ENCODE assay signal across 16 cellular contexts in the genomic region with DNA sequence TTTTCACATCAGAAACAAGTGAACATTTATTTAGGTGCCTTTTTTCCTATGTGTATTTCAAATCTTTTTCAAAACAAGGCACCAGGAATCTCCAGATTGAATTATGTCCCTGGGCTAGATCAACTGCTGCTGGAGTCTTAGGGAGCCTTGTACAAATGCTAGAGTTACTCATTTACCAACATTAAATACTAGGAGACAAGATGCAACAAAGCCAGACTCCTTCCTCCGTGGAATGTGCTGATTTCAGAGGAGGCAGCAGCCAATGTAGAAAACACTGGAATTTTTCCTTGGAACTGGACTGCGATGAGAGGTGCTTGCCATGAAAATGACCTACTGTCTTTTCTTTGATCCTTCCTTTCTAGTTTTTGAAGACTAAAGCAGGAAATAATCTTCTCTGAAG.
"Had no signal": no experiment of that assay in that cellular context is flagged by ENCODE, and none has a peak within 500 bp of the region (broad histone marks: within the 10 kb centered on the region; RNA-seq: fewer than 3 reads in every experiment).

No MANE protein-coding gene starts in this region.

- H3K4me1 ChIP-seq: left ventricle myocardium inferior, thyroid gland, uterus had no signal

- H3K36me3 Mint-ChIP-seq: activated naive CD4-positive, alpha-beta T cell treated with anti-CD3 and anti-CD28 coated beads, Interleukin-2, amount 10 ng/mL, durations not matched to agents 7 days and 5 days; naive B cell had no signal

- DNase-seq: activated CD4-positive, alpha-beta T cell treated with anti-CD3 and anti-CD28 coated beads, Interleukin-2, amount 50 U/mL, for 1 hour; activated CD4-positive, CD25-positive, alpha-beta regulatory T cell; activated naive CD4-positive, alpha-beta T cell treated with anti-CD3 and anti-CD28 coated beads, Interleukin-2, amount 10 ng/mL, durations not matched to agents 7 days and 5 days; effector memory CD8-positive, alpha-beta T cell; immature natural killer cell; left ventricle myocardium inferior; midbrain; naive B cell; posterior cingulate gyrus; right cardiac atrium; thyroid gland; uterus had no signal

- ATAC-seq: effector memory CD8-positive, alpha-beta T cell; right cardiac atrium had no signal

- H3K27me3 ChIP-seq: neutrophil, thyroid gland, uterus had no signal

- H3K9me3 ChIP-seq: left ventricle myocardium inferior, neutrophil, thyroid gland, uterus had no signal

- H3K27me3 Mint-ChIP-seq: activated naive CD4-positive, alpha-beta T cell treated with anti-CD3 and anti-CD28 coated beads, Interleukin-2, amount 10 ng/mL, durations not matched to agents 7 days and 5 days; dendritic cell treated with granulocyte-macrophage colony-stimulating factor and Interleukin-4, amounts not matched to agents 40 ng/mL and 50 ng/mL, for 4 days; effector memory CD8-positive, alpha-beta T cell; naive B cell had no signal

- H3K4me3 Mint-ChIP-seq: activated naive CD4-positive, alpha-beta T cell treated with anti-CD3 and anti-CD28 coated beads, Interleukin-2, amount 10 ng/mL, durations not matched to agents 7 days and 5 days; dendritic cell treated with granulocyte-macrophage colony-stimulating factor and Interleukin-4, amounts not matched to agents 40 ng/mL and 50 ng/mL, for 4 days; effector memory CD8-positive, alpha-beta T cell; immature natural killer cell; naive B cell had no signal

- H3K4me3 ChIP-seq: left ventricle myocardium inferior, smooth muscle cell, thyroid gland, uterus had no signal

- H3K27ac Mint-ChIP-seq: activated naive CD4-positive, alpha-beta T cell treated with anti-CD3 and anti-CD28 coated beads, Interleukin-2, amount 10 ng/mL, durations not matched to agents 7 days and 5 days; activated T-helper 2 cell treated with anti-CD3 and anti-CD28 coated beads, Interferon-gamma antibody, Interleukin-2, Interleukin-4, amounts not matched to agents 10 μg/mL and 5 μg/mL and 100 μg/mL, durations not matched to agents 14 hours and 24 hours and 36 hours; dendritic cell treated with granulocyte-macrophage colony-stimulating factor and Interleukin-4, amounts not matched to agents 40 ng/mL and 50 ng/mL, for 4 days; effector memory CD8-positive, alpha-beta T cell; immature natural killer cell; naive B cell had no signal

- H3K4me1 Mint-ChIP-seq: activated naive CD4-positive, alpha-beta T cell treated with anti-CD3 and anti-CD28 coated beads, Interleukin-2, amount 10 ng/mL, durations not matched to agents 7 days and 5 days; immature natural killer cell; naive B cell had no signal

- H3K27ac ChIP-seq: left ventricle myocardium inferior, neutrophil, thyroid gland, uterus had no signal

- H3K36me3 ChIP-seq: left ventricle myocardium inferior, neutrophil, thyroid gland, uterus had no signal
